In genomic region chr19:57240311-57241090, GRCh38 we compare ENCODE assay signal across 8 cellular contexts. TPM values are rescaled to one million over a fixed set of nuclear protein-coding genes. Genes with fewer than 3 reads are reported as not detected.
DNase-seq lines count a peak whose midpoint lies in the region; ATAC-seq, FAIRE-seq and TF ChIP-seq lines count a peak whose summit lies in the region.

TSS of gene ZNF805 (plus strand) at chr19:57240632. CDS start at chr19:57240892, 260 bp downstream.

- no peaks in the 10 kb centered on the region for H4K20me1 ChIP-seq in HepG2 (ENCODE audit: insufficient read depth, low read length)

- H3K27me3 ChIP-seq in CD4-positive, CD25-positive, alpha-beta regulatory T cell (ENCODE audit: control insufficient read depth, insufficient read depth, low read length): no peaks in the 10 kb centered on the region
- no peaks in the 10 kb centered on the region; a peak in 1 of 5 replicates for H3K27me3 ChIP-seq in HepG2 (ENCODE audit: control insufficient read depth in 1 of 2, insufficient read depth in 2 of 2, low read length in 2 of 2)

- peak within 1 kb of the TSS; percentile 94 for H3K27ac ChIP-seq in CD4-positive, CD25-positive, alpha-beta regulatory T cell (ENCODE audit: insufficient read depth, low read length, poor library complexity, severe bottlenecking)
- peak within 1 kb of the TSS; percentile 84 for H3K27ac ChIP-seq in HepG2 (ENCODE audit: extremely low read length, insufficient read depth, low read length)

- in situ Hi-C loops in HepG2 (cut with HindIII; ENCODE audit: extremely low pct_ligation_motif_present, low pct_unique_long_range_greater_than_20kb): loop anchor here (5.0 kb wide), 1 partner anchor 42 kb away; the partner anchor contains the start of gene ZNF460

- POLR2A ChIA-PET in HepG2 (lab: Yijun Ruan, JAX): interaction anchor here (0.6 to 1.5 kb wide), 3 partner anchors 36 to 194 kb away, joined by 3 to 5 read pairs (median 4); partner anchors contain the start of gene ZNF749

- CTCF ChIA-PET in HepG2 (lab: Yijun Ruan, JAX; ENCODE audit: low intra/inter-chr PET ratio, low total read pairs): no interaction called here

- peaks cover 22% of the 10 kb centered on the region for H3K79me2 ChIP-seq in HepG2 (ENCODE audit: insufficient read depth, low read length)

- H3K27ac Mint-ChIP-seq in CD4-positive, CD25-positive, alpha-beta regulatory T cell: peak within 1 kb of the TSS; percentile 92 to 98 (median 97)

- no peaks in the 10 kb centered on the region for H3K9me3 ChIP-seq in CD4-positive, CD25-positive, alpha-beta regulatory T cell (ENCODE audit: control insufficient read depth in 2 of 2, low read length in 2 of 2)
- H3K9me3 ChIP-seq in HepG2 (ENCODE audit: low read length): no peaks in the 10 kb centered on the region

- TF ChIP-seq EP300 in HepG2 (IDR thresholded peaks at IDR 0.05; ENCODE audit: low read depth in 2 of 2, low read length in 2 of 2) (no peak), HepG2 (CRISPR knock-in tag; IDR thresholded peaks at IDR 0.05; ENCODE audit: borderline replicate concordance) (no peak)

- H3K4me1 ChIP-seq in CD4-positive, CD25-positive, alpha-beta regulatory T cell (ENCODE audit: control insufficient read depth, insufficient read depth, low read length, poor library complexity, severe bottlenecking): peaks cover 21% of the 10 kb centered on the region
- H3K4me1 ChIP-seq in HepG2 (ENCODE audit: insufficient read depth, low read length): peaks cover 36% of the 10 kb centered on the region

- peak within 1 kb of the TSS; percentile 90 to 97 (median 94) for H3K4me3 Mint-ChIP-seq in CD4-positive, CD25-positive, alpha-beta regulatory T cell

- peak; percentile 41 for TF ChIP-seq CTCF in HepG2 (CRISPR knock-in tag; IDR thresholded peaks at IDR 0.05)

- H3K9me3 Mint-ChIP-seq in CD4-positive, CD25-positive, alpha-beta regulatory T cell: peaks cover 0 to 4% (median 1%) of the 10 kb centered on the region in 7 donors

- WGBS in HepG2 (ENCODE audit: low lambda C conversion rate): 20% methylated on average over 23 of the region's 61 CpGs

- peaks cover 16% of the 10 kb centered on the region for H3K36me3 ChIP-seq in CD4-positive, CD25-positive, alpha-beta regulatory T cell (ENCODE audit: control insufficient read depth, insufficient read depth, low read length)
- H3K36me3 ChIP-seq in HepG2 (replicated peaks in 1 of 2; ENCODE audit: control insufficient read depth in 1 of 2, insufficient read depth in 2 of 2, low read length in 2 of 2): peaks cover 2 to 9% of the 10 kb centered on the region in 2 experiments; a peak in 4 of 5 replicates

- peak within 1 kb of the TSS; percentile 70 for H2AFZ ChIP-seq in HepG2 (ENCODE audit: low read length)

- peak within 1 kb of the TSS; percentile 88 for H3K9ac ChIP-seq in HepG2 (ENCODE audit: insufficient read depth, low read depth, low read length)

- peak within 1 kb of the TSS; percentile 92 for H3K4me3 ChIP-seq in CD4-positive, CD25-positive, alpha-beta regulatory T cell (ENCODE audit: low read depth, low read length)
- peak within 1 kb of the TSS; percentile 85 to 92 (median 90) for H3K4me3 ChIP-seq in HepG2 (replicated peaks in 1 of 3; ENCODE audit: insufficient read depth in 1 of 3, low read depth in 2 of 3, low read length in 3 of 3)

- H3K27me3 Mint-ChIP-seq in CD4-positive, CD25-positive, alpha-beta regulatory T cell: peaks cover 5% of the 10 kb centered on the region

- TSS peak; percentile 67 for BruUV-seq in HepG2 (replicated peaks; lab: Mats Ljungman, UMichigan)

- TF ChIP-seq POLR2A in HepG2 (IDR thresholded peaks at IDR 0.05; ENCODE audit: insufficient read depth in 1 of 2, low read depth in 2 of 2, low read length in 2 of 2): peak; percentile 68 to 76; a peak in 3 of 4 replicates

- peak; percentile 92 to 98 (median 95) for DNase-seq in CD4-positive, CD25-positive, alpha-beta regulatory T cell
- DNase-seq in NCI-H774 (lab: John Stamatoyannopoulos, UW): peak; percentile 90
- peak; percentile 95 to 97 for DNase-seq in activated CD4-positive, alpha-beta T cell treated with anti-CD3 and anti-CD28 coated beads, Interleukin-2, amount 50 U/mL, for 48 hours
- DNase-seq in dermis microvascular lymphatic vessel endothelial cell (ENCODE audit: low read depth in 2 of 2): peak; percentile 93 to 96
- DNase-seq in HepG2 (ENCODE audit: low spot score): peak; percentile 90
- peak; percentile 86 to 91 for DNase-seq in stimulated activated CD4-positive, alpha-beta T cell treated with anti-CD3 and anti-CD28 coated beads, Interleukin-2, amount 100 ng/mL, for 48 hours

- intact Hi-C loops in HepG2 (cut with micrococcal nuclease; ENCODE audit: unreplicated experiment): loop anchor here (1.0 kb wide), 2 partner anchors 40 to 49 kb away; partner anchors contain the start of genes ZNF264 and ZNF460

- peaks cover 11 to 50% (median 25%) of the 10 kb centered on the region in 4 donors for H3K4me1 Mint-ChIP-seq in CD4-positive, CD25-positive, alpha-beta regulatory T cell

- H3K4me2 ChIP-seq in HepG2 (ENCODE audit: low read depth, low read length): peak within 1 kb of the TSS; percentile 93

- peak; percentile 93 for FAIRE-seq in HepG2 (lab: Jason Lieb, UNC)

- 0 out of 2 replicates have a peak, but pooled peaks have one; percentile 25 for TF ChIP-seq RAD21 in HepG2 (CRISPR knock-in tag; IDR thresholded peaks at IDR 0.05)

- peaks cover 27% of the 10 kb centered on the region for H3K36me3 Mint-ChIP-seq in CD4-positive, CD25-positive, alpha-beta regulatory T cell

- ATAC-seq in CD4-positive, CD25-positive, alpha-beta regulatory T cell (ENCODE audit: low read depth in 2 of 2): peak; percentile 92 to 97
- ATAC-seq in GM19397 (IDR thresholded peaks at IDR 0.05; ENCODE audit: unreplicated experiment): peak; percentile 95
- ATAC-seq in HG03571 (IDR thresholded peaks at IDR 0.05; ENCODE audit: unreplicated experiment): peak; percentile 93
- peak; percentile 93 for ATAC-seq in HepG2

TF ChIP-seq in HepG2, 621 proteins besides CTCF, POLR2A, EP300 and RAD21 (continues in another document):
- TF ChIP-seq REPIN1 (CRISPR knock-in tag; IDR thresholded peaks at IDR 0.05; ENCODE audit: borderline replicate concordance, low read depth) (peak; percentile 79), U2AF1 (optimal IDR thresholded peaks at IDR 0.05; ENCODE audit: low read depth, low read length) (no peak), HOMEZ (CRISPR knock-in tag; IDR thresholded peaks at IDR 0.05; ENCODE audit: low read depth) (no peak), CSRNP2 (CRISPR knock-in tag; conservative IDR thresholded peaks at IDR 0.05; ENCODE audit: low read depth) (no peak), ZNF766 (CRISPR knock-in tag; IDR thresholded peaks at IDR 0.05; ENCODE audit: borderline replicate concordance) (peak; percentile 90), ZNF432 (CRISPR knock-in tag; IDR thresholded peaks at IDR 0.05; ENCODE audit: borderline replicate concordance) (no peak)

RNA-seq across cellular contexts. Expression of gene ZNF805, which starts in this region (rescaled TPM):
- total RNA-seq in CD4-positive, CD25-positive, alpha-beta regulatory T cell: 30.7 TPM
- 1 to 10 TPM; 1.9 to 6.6 (median 4.0) TPM for polyA plus RNA-seq in CD4-positive, CD25-positive, alpha-beta regulatory T cell
- total RNA-seq in dermis microvascular lymphatic vessel endothelial cell (19.8 and 25.3 TPM in 2 replicates), HepG2 (2016; rRNA removed; fragmentation: Illumina TruSeq; extraction: Trizol) (12.8 and 21.8 TPM in 2 replicates)
- total RNA-seq in HepG2 (2016; cell fraction: cytosol; rRNA removed; fragmentation: Illumina TruSeq; extraction: Trizol; ENCODE audit: low read depth): 0.40 and 1.3 TPM in 2 replicates
- total RNA-seq in HepG2 (2016; cell fraction: insoluble cytoplasmic fraction; rRNA removed; fragmentation: Illumina TruSeq; extraction: Trizol): 12.7 and 22.7 TPM in 2 replicates
- total RNA-seq in HepG2 (2016; cell fraction: membrane; rRNA removed; fragmentation: Illumina TruSeq; extraction: Trizol): 4.1 and 4.5 TPM in 2 replicates
- 13.3 and 15.8 TPM in 2 replicates for total RNA-seq in HepG2 (2016; cell fraction: nucleus; rRNA removed; fragmentation: Illumina TruSeq; extraction: Trizol)
- polyA plus RNA-seq in HepG2 (2011; rRNA removed): 5.1 and 5.5 TPM in 2 replicates
- 2.4 and 3.2 TPM in 2 replicates for polyA plus RNA-seq in HepG2 (2011; cell fraction: cytosol; rRNA removed)
- 3.4 and 5.3 TPM in 2 replicates for polyA plus RNA-seq in HepG2 (2011; cell fraction: nucleus; rRNA removed)
- 1.8 and 2.0 TPM in 2 replicates for polyA plus RNA-seq in HepG2 (2012)
- 0.11 and 0.19 TPM in 2 replicates for polyA plus RNA-seq in HepG2 (2016; cell fraction: cytosol; fragmentation: Illumina TruSeq; extraction: Trizol; ENCODE audit: low read depth)
- polyA plus RNA-seq in HepG2 (2016; cell fraction: insoluble cytoplasmic fraction; fragmentation: Illumina TruSeq; extraction: Trizol; ENCODE audit: low read depth): 2.2 and 2.5 TPM in 2 replicates
- polyA plus RNA-seq in HepG2 (2016; cell fraction: membrane; fragmentation: Illumina TruSeq; extraction: Trizol; ENCODE audit: low read depth): 0.24 and 0.31 TPM in 2 replicates
- polyA plus RNA-seq in HepG2 (2016; cell fraction: nucleus; fragmentation: Illumina TruSeq; extraction: Trizol; ENCODE audit: insufficient read depth, low read depth): 3.3 and 3.4 TPM in 2 replicates
- polyA minus RNA-seq in HepG2 (2011; rRNA and poly(A)+ RNA removed; ENCODE audit: low replicate concordance): 13.1 and 29.1 TPM in 2 replicates
- 23.1 and 27.6 TPM in 2 replicates for polyA minus RNA-seq in HepG2 (2011; cell fraction: cytosol; rRNA and poly(A)+ RNA removed)
- polyA minus RNA-seq in HepG2 (2011; cell fraction: nucleus; rRNA and poly(A)+ RNA removed): 22.1 and 35.3 TPM in 2 replicates

Comparison
In these comparisons a context has a peak if more than half of its experiments do, and no peak if none do; other contexts are left out.
1. Peak in every context shown above with its lines: DNase-seq, ATAC-seq, H3K4me3 ChIP-seq and H3K27ac ChIP-seq.